ENCODE assay signal across 9 cellular contexts in the genomic region with DNA sequence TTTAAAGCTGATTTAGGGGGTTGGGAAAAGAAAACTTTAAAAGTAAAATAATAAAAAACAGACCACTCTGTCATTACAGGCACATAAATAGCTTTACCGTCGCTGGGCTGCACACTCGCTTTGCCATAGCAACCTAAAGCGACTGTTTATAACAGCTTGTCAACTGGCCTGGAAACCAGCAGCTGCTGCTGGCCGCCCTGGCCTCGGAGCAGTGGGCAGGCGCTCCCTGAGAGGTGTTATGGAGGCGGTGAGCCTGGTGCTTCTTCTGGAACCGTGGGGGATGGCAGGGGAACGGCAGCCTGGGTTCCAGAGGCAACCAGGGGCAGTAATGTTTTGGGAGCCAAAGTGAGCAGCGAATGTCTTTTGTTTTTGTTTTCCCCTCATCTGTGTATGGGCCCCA. TPM values are rescaled to one million over a fixed set of nuclear protein-coding genes. Genes with fewer than 3 reads are reported as not detected.
DNase-seq lines count a peak whose midpoint lies in the region; ATAC-seq and TF ChIP-seq lines count a peak whose summit lies in the region.
"Had no signal": no experiment of that assay in that cellular context is flagged by ENCODE, and none has a peak within 500 bp of the region (broad histone marks: within the 10 kb centered on the region; RNA-seq: fewer than 3 reads in every experiment).

No MANE protein-coding gene starts in this region.

- no peaks in the 10 kb centered on the region for H3K36me3 Mint-ChIP-seq in natural killer cell

- H3K9me3 Mint-ChIP-seq in natural killer cell: no peaks in the 10 kb centered on the region
- H3K9me3 Mint-ChIP-seq: activated naive CD4-positive, alpha-beta T cell treated with anti-CD3 and anti-CD28 coated beads, Interleukin-2, amount 50 U/mL, for 24 hours had no signal

- peak overlapping the region; percentile 90 for H3K4me3 Mint-ChIP-seq in natural killer cell
- H3K4me3 Mint-ChIP-seq: activated naive CD4-positive, alpha-beta T cell treated with anti-CD3 and anti-CD28 coated beads, Interleukin-2, amount 50 U/mL, for 24 hours had no signal

- H3K27ac ChIP-seq in epithelial cell of prostate: peak overlapping the region; percentile 80

- intact Hi-C loops in natural killer cell (cut with micrococcal nuclease): loop anchor here (5.0 kb wide), 1 partner anchor 385 kb away; no protein-coding TSS in a partner anchor

- peak; percentile 54 for DNase-seq in AG08395 (ENCODE audit: low spot score)
- peak; percentile 84 for DNase-seq in NCI-H748 (lab: John Stamatoyannopoulos, UW; ENCODE audit: unreplicated experiment)
- no peak for DNase-seq in epithelial cell of prostate (ENCODE audit: low read depth, low spot score)
- DNase-seq in natural killer cell: peak; percentile 75
- no peak for DNase-seq in KBM-7
- DNase-seq in cortex of kidney (lab: John Stamatoyannopoulos, UW): no peak
- no peak for DNase-seq in NCI-H1436 treated with DMSO at 0.1 percent for 48 hours (lab: John Stamatoyannopoulos, UW)

- no peak for TF ChIP-seq CTCF in natural killer cell (IDR thresholded peaks at IDR 0.05)

- ATAC-seq in natural killer cell: peak; percentile 44 to 65 (median 59)
- no peak for ATAC-seq in HG02981 (IDR thresholded peaks at IDR 0.05; ENCODE audit: unreplicated experiment)

- in situ Hi-C loops in KBM-7 (cut with MboI; ENCODE audit: low pct_unique_long_range_greater_than_20kb, low sequenced_read_pairs): no loop called here

- peaks cover 85 to 90% of the 10 kb centered on the region in 2 donors for H3K4me1 Mint-ChIP-seq in natural killer cell

- no peaks in the 10 kb centered on the region for H3K27me3 Mint-ChIP-seq in natural killer cell (ENCODE audit: low read depth in 2 of 2)
- H3K27me3 Mint-ChIP-seq: activated naive CD4-positive, alpha-beta T cell treated with anti-CD3 and anti-CD28 coated beads, Interleukin-2, amount 50 U/mL, for 24 hours had no signal

- H3K27ac Mint-ChIP-seq in natural killer cell: peak overlapping the region; percentile 93 to 99

RNA-seq across cellular contexts. Expression of a gene that starts 45.7 kb away (rescaled TPM):
- 100 to 1,000 TPM; 175 to 235 (median 196) TPM for total RNA-seq in natural killer cell

Comparison
In these comparisons a context has a peak if more than half of its experiments do, and no peak if none do; other contexts are left out.
1. DNase-seq: peak in AG08395 (single experiment), NCI-H748 (single experiment) and natural killer cell (single experiment); none in epithelial cell of prostate (single experiment), KBM-7 (single experiment), cortex of kidney (single experiment) and NCI-H1436 treated with DMSO at 0.1 percent for 48 hours (single experiment).